Comparison of ENCODE assay signal across 8 cellular contexts in genomic region chr1:11273595-11274234, GRCh38. TPM values are rescaled to one million over a fixed set of nuclear protein-coding genes. Genes with fewer than 3 reads are reported as not detected.
DNase-seq lines count a peak whose midpoint lies in the region; ATAC-seq, FAIRE-seq and TF ChIP-seq lines count a peak whose summit lies in the region.

No MANE protein-coding gene starts in this region.

- FAIRE-seq in GM12892 (lab: Jason Lieb, UNC): no peak

- DNase-seq in erythroblast (lab: John Stamatoyannopoulos, UW) (peak; percentile 68 to 70), omental fat pad (ENCODE audit: low spot score) (no peak), NCI-H146 treated with DMSO at 0.1 percent for 48 hours (lab: John Stamatoyannopoulos, UW; ENCODE audit: unreplicated experiment) (no peak), glomerular visceral epithelial cell (ENCODE audit: extremely low spot score) (no peak), GM12892 (ENCODE audit: insufficient read length) (no peak)

- no peak for TF ChIP-seq CTCF in omental fat pad (IDR thresholded peaks at IDR 0.05)

- ATAC-seq in GM18502 (IDR thresholded peaks at IDR 0.05; ENCODE audit: poor library complexity, unreplicated experiment) (peak; percentile 39), HG02623 (IDR thresholded peaks at IDR 0.05; ENCODE audit: unreplicated experiment) (peak; percentile 28), SK-N-SH treated with all-trans-retinoic acid at 6 μM for 48 hours (peak; percentile 69), omental fat pad (ENCODE audit: low FRiP score) (peak; percentile 20)

- peak; percentile 40 for TF ChIP-seq POLR2A in erythroblast (IDR thresholded peaks at IDR 0.05; ENCODE audit: low read length)
- no peak for TF ChIP-seq POLR2A in GM12892 (IDR thresholded peaks at IDR 0.05; ENCODE audit: low read depth, low read length)

TF ChIP-seq in SK-N-SH treated with all-trans-retinoic acid at 6 μM for 48 hours, 23 proteins besides CTCF, POLR2A, EP300 and RAD21:
- TF ChIP-seq BACH2 (CRISPR knock-in tag; IDR thresholded peaks at IDR 0.05; ENCODE audit: borderline replicate concordance) (no peak), ZNF70 (CRISPR knock-in tag; IDR thresholded peaks at IDR 0.05) (no peak), ISL1 (CRISPR knock-in tag; IDR thresholded peaks at IDR 0.05) (no peak), ZNF8 (CRISPR knock-in tag; IDR thresholded peaks at IDR 0.05) (no peak), CSDC2 (CRISPR knock-in tag; IDR thresholded peaks at IDR 0.05) (no peak), POU6F1 (CRISPR knock-in tag; IDR thresholded peaks at IDR 0.05; ENCODE audit: borderline replicate concordance, low read depth) (no peak), TSHZ2 (CRISPR knock-in tag; IDR thresholded peaks at IDR 0.05) (no peak), GLIS3 (CRISPR knock-in tag; IDR thresholded peaks at IDR 0.05) (no peak), ZC3H10 (CRISPR knock-in tag; IDR thresholded peaks at IDR 0.05) (no peak), ZFP30 (CRISPR knock-in tag; IDR thresholded peaks at IDR 0.05) (no peak), PPARA (CRISPR knock-in tag; IDR thresholded peaks at IDR 0.05; ENCODE audit: borderline replicate concordance) (no peak), OSR1 (CRISPR knock-in tag; IDR thresholded peaks at IDR 0.05) (no peak), TOX (CRISPR knock-in tag; IDR thresholded peaks at IDR 0.05; ENCODE audit: borderline replicate concordance) (no peak), CREB5 (CRISPR knock-in tag; IDR thresholded peaks at IDR 0.05; ENCODE audit: low read depth) (no peak), ZFP3 (CRISPR knock-in tag; IDR thresholded peaks at IDR 0.05) (no peak), ARNTL (CRISPR knock-in tag; IDR thresholded peaks at IDR 0.05; ENCODE audit: borderline replicate concordance, low read depth) (no peak), PATZ1 (CRISPR knock-in tag; IDR thresholded peaks at IDR 0.05; ENCODE audit: borderline replicate concordance) (no peak), RARB (CRISPR knock-in tag; IDR thresholded peaks at IDR 0.05) (no peak), ZNF565 (CRISPR knock-in tag; conservative IDR thresholded peaks at IDR 0.05; ENCODE audit: low read depth) (no peak), SNAI2 (CRISPR knock-in tag; IDR thresholded peaks at IDR 0.05) (no peak)
TF ChIP-seq in SK-N-SH treated with all-trans-retinoic acid at 6 μM for 48 hours: peak in this region for 0.

RNA-seq across cellular contexts. Expression of gene UBIAD1, which starts 0.7 kb away (rescaled TPM):
- 10 to 100 TPM in 3 of 4 donors, 1 to 10 TPM in 1; 9.3 to 28.2 (median 12.2) TPM for total RNA-seq in omental fat pad
- polyA plus RNA-seq in GM12892 (2012; ENCODE audit: missing spikeins): 6.4 TPM

RNA-seq across cellular contexts. Expression of gene MTOR, which starts 11.4 kb away (rescaled TPM):
- 10 to 100 TPM; 38.0 to 48.2 (median 43.6) TPM for total RNA-seq in omental fat pad
- polyA plus RNA-seq in GM12892 (2012; ENCODE audit: missing spikeins): 16.8 TPM

Comparison
In these comparisons a context has a peak if more than half of its experiments do, and no peak if none do; other contexts are left out.
1. DNase-seq: peak in erythroblast (2 of 2); none in omental fat pad (single experiment), NCI-H146 treated with DMSO at 0.1 percent for 48 hours (single experiment), glomerular visceral epithelial cell (single experiment) and GM12892 (single experiment).
2. Peak in every context shown above with its lines, with median percentiles within 50 percentile points of each other: ATAC-seq.